In the genomic region with DNA sequence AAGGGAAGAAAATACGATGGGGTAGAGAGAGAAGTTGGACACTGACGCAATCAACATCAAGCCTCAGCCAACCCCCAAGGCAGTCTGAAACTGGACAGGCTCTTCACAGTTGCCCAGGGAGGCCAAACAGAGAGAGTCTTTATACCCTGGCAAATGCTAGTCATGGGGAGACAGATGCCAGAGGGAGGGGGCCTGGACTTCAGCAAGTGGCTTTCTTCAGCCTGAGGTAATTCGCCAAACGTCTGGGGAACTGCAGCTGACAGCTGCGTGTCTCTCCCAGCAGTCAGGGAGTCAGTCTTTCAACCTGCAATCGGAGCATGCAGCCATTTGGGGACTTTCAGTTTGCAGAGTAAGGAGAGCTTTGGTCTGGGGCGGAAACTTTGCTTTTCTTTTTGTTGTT, we compare ENCODE assay signal across 25 cellular contexts.
DNase-seq lines count a peak whose midpoint lies in the region; TF ChIP-seq lines count a peak whose summit lies in the region.
"Had no signal": no experiment of that assay in that cellular context is flagged by ENCODE, and none has a peak within 500 bp of the region (broad histone marks: within the 10 kb centered on the region; RNA-seq: fewer than 3 reads in every experiment).

No MANE protein-coding gene starts in this region.

- H3K36me3 Mint-ChIP-seq in activated CD4-positive, alpha-beta T cell treated with anti-CD3 and anti-CD28 coated beads, Interleukin-2, amount 10 ng/mL, durations not matched to agents 24 days and 14 days (ENCODE audit: low read depth), result no peaks in the 10 kb centered on the region
- no peaks in the 10 kb centered on the region for H3K36me3 Mint-ChIP-seq in nephron (ENCODE audit: low read depth)
- H3K36me3 Mint-ChIP-seq: activated CD4-positive, alpha-beta memory T cell treated with anti-CD3 and anti-CD28 coated beads for 36 hours; naive thymus-derived CD4-positive, alpha-beta T cell; WTC11 had no signal

- no peak for TF ChIP-seq CTCF in nephron (IDR thresholded peaks at IDR 0.05; ENCODE audit: unreplicated experiment in 3 of 3)

- peak overlapping the region; percentile 63 for H3K27ac ChIP-seq in temporal lobe (ENCODE audit: low read depth, low read length)
- H3K27ac ChIP-seq: 22Rv1, Peyer's patch, SK-N-MC, spleen had no signal

- H3K27me3 Mint-ChIP-seq in activated CD4-positive, alpha-beta T cell treated with anti-CD3 and anti-CD28 coated beads, Interleukin-2, amount 10 ng/mL, durations not matched to agents 24 days and 14 days, result no peaks in the 10 kb centered on the region
- no peaks in the 10 kb centered on the region for H3K27me3 Mint-ChIP-seq in nephron (ENCODE audit: low read depth)
- H3K27me3 Mint-ChIP-seq: activated CD4-positive, alpha-beta memory T cell treated with anti-CD3 and anti-CD28 coated beads for 36 hours; naive thymus-derived CD4-positive, alpha-beta T cell; stimulated activated naive CD8-positive, alpha-beta T cell treated with anti-CD3 and anti-CD28 coated beads, Interleukin-15, Interleukin-2, amounts not matched to agents 100 ng/mL and 50 ng/mL, for 24 hours had no signal

- H3K9me3 Mint-ChIP-seq in activated CD4-positive, alpha-beta T cell treated with anti-CD3 and anti-CD28 coated beads, Interleukin-2, amount 10 ng/mL, durations not matched to agents 24 days and 14 days, result peaks cover 5% of the 10 kb centered on the region
- no peaks in the 10 kb centered on the region for H3K9me3 Mint-ChIP-seq in nephron

- intact Hi-C loops in activated CD4-positive, alpha-beta T cell treated with anti-CD3 and anti-CD28 coated beads, Interleukin-2, amount 10 ng/mL, durations not matched to agents 24 days and 14 days (cut with micrococcal nuclease), result no loop called here

- H3K27ac Mint-ChIP-seq in activated CD4-positive, alpha-beta T cell treated with anti-CD3 and anti-CD28 coated beads, Interleukin-2, amount 10 ng/mL, durations not matched to agents 24 days and 14 days, result no peak overlapping the region
- H3K27ac Mint-ChIP-seq in nephron, result peak overlapping the region; percentile 4 to 33 (median 15)
- H3K27ac Mint-ChIP-seq: activated CD4-positive, alpha-beta memory T cell treated with anti-CD3 and anti-CD28 coated beads for 36 hours; naive thymus-derived CD4-positive, alpha-beta T cell; stimulated activated naive CD8-positive, alpha-beta T cell treated with anti-CD3 and anti-CD28 coated beads, Interleukin-15, Interleukin-2, amounts not matched to agents 100 ng/mL and 50 ng/mL, for 24 hours; WTC11 had no signal

- DNase-seq in activated CD4-positive, alpha-beta T cell treated with anti-CD3 and anti-CD28 coated beads, Interleukin-2, amount 10 ng/mL, durations not matched to agents 24 days and 14 days, result peak; percentile 36
- DNase-seq in activated CD4-positive, alpha-beta T cell treated with anti-CD3 and anti-CD28 coated beads, Interleukin-2, amount 50 U/mL, for 48 hours, result no peak
- DNase-seq in foreskin melanocyte, result peak; percentile 96
- no peak for DNase-seq in retina
- DNase-seq in cerebellum (ENCODE audit: low spot score), result no peak
- no peak for DNase-seq in T-helper 1 cell
- DNase-seq: activated CD4-positive, alpha-beta memory T cell treated with anti-CD3 and anti-CD28 coated beads for 36 hours; activated gamma-delta T cell; AML-193; Calu3; dermis blood vessel endothelial cell; kidney glomerular epithelial cell; mammary epithelial cell; naive thymus-derived CD4-positive, alpha-beta T cell; NCI-H1417 treated with DMSO at 0.1 percent for 48 hours; NCI-H2171 treated with DMSO at 0.1 percent for 48 hours; Peyer's patch; spleen; stimulated activated CD4-positive, alpha-beta T cell treated with anti-CD3 and anti-CD28 coated beads, Interleukin-4, amount 100 ng/mL, for 24 hours had no signal

- H3K4me3 Mint-ChIP-seq in activated CD4-positive, alpha-beta T cell treated with anti-CD3 and anti-CD28 coated beads, Interleukin-2, amount 10 ng/mL, durations not matched to agents 24 days and 14 days, result no peak overlapping the region
- H3K4me3 Mint-ChIP-seq in nephron, result peak overlapping the region in 1 of 3 experiments; percentile 1
- H3K4me3 Mint-ChIP-seq: activated CD4-positive, alpha-beta memory T cell treated with anti-CD3 and anti-CD28 coated beads for 36 hours; naive thymus-derived CD4-positive, alpha-beta T cell; stimulated activated naive CD8-positive, alpha-beta T cell treated with anti-CD3 and anti-CD28 coated beads, Interleukin-15, Interleukin-2, amounts not matched to agents 100 ng/mL and 50 ng/mL, for 24 hours; WTC11 had no signal

- H3K4me1 Mint-ChIP-seq in activated CD4-positive, alpha-beta T cell treated with anti-CD3 and anti-CD28 coated beads, Interleukin-2, amount 10 ng/mL, durations not matched to agents 24 days and 14 days, result no peaks in the 10 kb centered on the region
- peaks cover 17% of the 10 kb centered on the region for H3K4me1 Mint-ChIP-seq in nephron
- H3K4me1 Mint-ChIP-seq: naive thymus-derived CD4-positive, alpha-beta T cell had no signal

Comparison
In these comparisons a context has a peak if more than half of its experiments do, and no peak if none do; other contexts are left out.
1. DNase-seq: peak in activated CD4-positive, alpha-beta T cell treated with anti-CD3 and anti-CD28 coated beads, Interleukin-2, amount 10 ng/mL, durations not matched to agents 24 days and 14 days (single experiment) and foreskin melanocyte (single experiment); none in activated CD4-positive, alpha-beta T cell treated with anti-CD3 and anti-CD28 coated beads, Interleukin-2, amount 50 U/mL, for 48 hours (0 of 2), retina (single experiment), cerebellum (single experiment) and T-helper 1 cell (0 of 5).